Comparison of ENCODE assay signal across 1 cellular context in genomic region chr19:55476100-55476775, GRCh38.
TF ChIP-seq lines count a peak whose summit lies in the region.

TSS of gene ZNF628 (plus strand) at chr19:55476617. CDS start at chr19:55479911, 3,294 bp downstream.

TF ChIP-seq in HepG2, 621 proteins besides CTCF, POLR2A, EP300 and RAD21 (continued from another document and continues in another):
- TF ChIP-seq USF2 (IDR thresholded peaks at IDR 0.05; ENCODE audit: low read depth, low read length) (no peak), USF2 (CRISPR knock-in tag; IDR thresholded peaks at IDR 0.05; ENCODE audit: borderline replicate concordance) (no peak; the same call in 1 of the 2 replicates), ZNF570 (CRISPR knock-in tag; IDR thresholded peaks at IDR 0.05; ENCODE audit: borderline replicate concordance) (no peak), NR2C2 (CRISPR knock-in tag; IDR thresholded peaks at IDR 0.05; ENCODE audit: borderline replicate concordance) (peak; percentile 81), PRDM10 (CRISPR knock-in tag; IDR thresholded peaks at IDR 0.05; ENCODE audit: low read depth) (no peak), MXI1 (IDR thresholded peaks at IDR 0.05; ENCODE audit: borderline replicate concordance, low read depth, low read length) (peak; percentile 84; the same call in 1 of the 3 replicates), ZNF121 (CRISPR knock-in tag; IDR thresholded peaks at IDR 0.05) (no peak; the same call in 1 of the 2 replicates), ATRX (CRISPR knock-in tag; IDR thresholded peaks at IDR 0.05; ENCODE audit: borderline replicate concordance) (no peak), ZGPAT (CRISPR knock-in tag; IDR thresholded peaks at IDR 0.05) (peak; percentile 63; the same call in 1 of the 2 replicates), HOXA9 (CRISPR knock-in tag; IDR thresholded peaks at IDR 0.05; ENCODE audit: borderline replicate concordance) (peak; percentile 35; the same call in 1 of the 2 replicates), ZKSCAN1 (IDR thresholded peaks at IDR 0.05; ENCODE audit: low read length) (no peak), TFAP4 (IDR thresholded peaks at IDR 0.05; ENCODE audit: borderline replicate concordance, low read depth) (peak; percentile 22; the same call in 1 of the 2 replicates), ZBTB4 (CRISPR knock-in tag; IDR thresholded peaks at IDR 0.05; ENCODE audit: borderline replicate concordance) (peak; percentile 94; the same call in 1 of the 2 replicates), KIAA2018 (CRISPR knock-in tag; IDR thresholded peaks at IDR 0.05; ENCODE audit: borderline replicate concordance) (no peak; the same call in 1 of the 2 replicates), STAT6 (CRISPR knock-in tag; IDR thresholded peaks at IDR 0.05; ENCODE audit: borderline replicate concordance) (0 out of 2 replicates have a peak, but pooled peaks have one; percentile 62), ZBTB33 (CRISPR knock-in tag; IDR thresholded peaks at IDR 0.05) (no peak; the same call in 1 of the 2 replicates), ZNF841 (CRISPR knock-in tag; IDR thresholded peaks at IDR 0.05; ENCODE audit: borderline replicate concordance) (no peak), ZNF180 (CRISPR knock-in tag; IDR thresholded peaks at IDR 0.05; ENCODE audit: borderline replicate concordance, low read depth) (no peak), ZNF512 (CRISPR knock-in tag; IDR thresholded peaks at IDR 0.05) (no peak), YEATS4 (CRISPR knock-in tag; IDR thresholded peaks at IDR 0.05; ENCODE audit: borderline replicate concordance) (peak; percentile 87)
